18 cellular contexts compared by ENCODE assay signal in genomic region chr20:37425103-37425625, GRCh38.
DNase-seq lines count a peak whose midpoint lies in the region; ATAC-seq, FAIRE-seq and TF ChIP-seq lines count a peak whose summit lies in the region.
"Had no signal": no experiment of that assay in that cellular context is flagged by ENCODE, and none has a peak within 500 bp of the region (broad histone marks: within the 10 kb centered on the region; RNA-seq: fewer than 3 reads in every experiment).

No MANE protein-coding gene starts in this region.

- H3K4me3 ChIP-seq in WERI-Rb-1 (ENCODE audit: low read depth, low read length) (no peak overlapping the region), neural progenitor cell (no peak overlapping the region)

- H3K27ac Mint-ChIP-seq in neural progenitor cell (peak overlapping the region; percentile 29), natural killer cell (no peak overlapping the region)
- H3K27ac Mint-ChIP-seq: CD4-positive, alpha-beta memory T cell had no signal

- H3K27me3 ChIP-seq in WERI-Rb-1 (ENCODE audit: insufficient read depth, low read depth, severe bottlenecking) (no peaks in the 10 kb centered on the region), neural progenitor cell (no peaks in the 10 kb centered on the region)

- H3K36me3 ChIP-seq in WERI-Rb-1 (no peaks in the 10 kb centered on the region), neural progenitor cell (no peaks in the 10 kb centered on the region)

- H3F3A ChIP-seq in neural progenitor cell (ENCODE audit: low read depth), result peaks cover 8% of the 10 kb centered on the region

- H3K9ac ChIP-seq in neural progenitor cell, result no peak overlapping the region

- H3K4me1 Mint-ChIP-seq in neural progenitor cell, result peaks cover 28% of the 10 kb centered on the region
- no peaks in the 10 kb centered on the region for H3K4me1 Mint-ChIP-seq in natural killer cell

- H3K9me3 Mint-ChIP-seq in neural progenitor cell (peaks cover 2% of the 10 kb centered on the region), natural killer cell (no peaks in the 10 kb centered on the region)

- peaks cover 2% of the 10 kb centered on the region for H3K9me3 ChIP-seq in WERI-Rb-1 (ENCODE audit: severe bottlenecking)
- no peaks in the 10 kb centered on the region for H3K9me3 ChIP-seq in neural progenitor cell (ENCODE audit: low read depth)

- no peaks in the 10 kb centered on the region for H3K79me2 ChIP-seq in neural progenitor cell (ENCODE audit: low read depth)

- H3K27me3 Mint-ChIP-seq in neural progenitor cell (ENCODE audit: insufficient read depth, low read depth), result peaks cover 8% of the 10 kb centered on the region
- peaks cover 0 to 19% of the 10 kb centered on the region in 2 donors for H3K27me3 Mint-ChIP-seq in natural killer cell (ENCODE audit: low read depth in 2 of 2)

- H3K4me3 Mint-ChIP-seq in neural progenitor cell, result no peak overlapping the region
- no peak overlapping the region for H3K4me3 Mint-ChIP-seq in natural killer cell
- H3K4me3 Mint-ChIP-seq: CD4-positive, alpha-beta memory T cell had no signal

- no peaks in the 10 kb centered on the region for H3K36me3 Mint-ChIP-seq in neural progenitor cell
- no peaks in the 10 kb centered on the region for H3K36me3 Mint-ChIP-seq in natural killer cell
- H3K36me3 Mint-ChIP-seq: CD4-positive, alpha-beta memory T cell had no signal

- no peak for DNase-seq in HTR-8/SVneo (ENCODE audit: insufficient read length, low spot score)
- no peak for DNase-seq in WERI-Rb-1
- no peak for DNase-seq in neural progenitor cell (ENCODE audit: low spot score)
- no peak for DNase-seq in kidney glomerular epithelial cell (lab: John Stamatoyannopoulos, UW)
- DNase-seq in natural killer cell, result no peak
- DNase-seq: C1 segment of cervical spinal cord; Calu3; CD4-positive, alpha-beta memory T cell; COR-L47; DMS53; DMS79 treated with DMSO at 0.1 percent for 48 hours; GF-D8; GOT3; H7; HCEC 1CT had no signal

- no peak overlapping the region for H3K4me2 ChIP-seq in neural progenitor cell

- TF ChIP-seq CTCF in WERI-Rb-1 (IDR thresholded peaks at IDR 0.05; ENCODE audit: low read depth, low read length), result no peak
- no peak for TF ChIP-seq CTCF in neural progenitor cell (IDR thresholded peaks at IDR 0.05)
- TF ChIP-seq CTCF in natural killer cell (IDR thresholded peaks at IDR 0.05), result no peak

- ATAC-seq in HG03521 (IDR thresholded peaks at IDR 0.05; ENCODE audit: unreplicated experiment), result no peak
- ATAC-seq in natural killer cell, result no peak

- intact Hi-C loops in natural killer cell (cut with micrococcal nuclease), result no loop called here

- no peaks in the 10 kb centered on the region for H4K20me1 ChIP-seq in neural progenitor cell (ENCODE audit: low read depth)

- H3K4me1 ChIP-seq in neural progenitor cell, result peaks cover 26% of the 10 kb centered on the region

- FAIRE-seq in HTR-8/SVneo (lab: Jason Lieb, UNC), result peak; percentile 36
- FAIRE-seq: GM12891, GM18507 had no signal

- H3K27ac ChIP-seq in WERI-Rb-1 (peak overlapping the region; percentile 75), neural progenitor cell (no peak overlapping the region)

- no peak overlapping the region for H2AFZ ChIP-seq in neural progenitor cell (replicated peaks)
